8 cellular contexts compared by ENCODE assay signal in genomic region chr5:108681079-108681921, GRCh38.
DNase-seq lines count a peak whose midpoint lies in the region; ATAC-seq and TF ChIP-seq lines count a peak whose summit lies in the region.

No MANE protein-coding gene starts in this region.

- TF ChIP-seq CTCF in left ventricle myocardium inferior (IDR thresholded peaks at IDR 0.05; ENCODE audit: borderline replicate concordance) = peak; percentile 85

- no peaks in the 10 kb centered on the region for H3K4me1 Mint-ChIP-seq in activated naive CD8-positive, alpha-beta T cell treated with anti-CD3 and anti-CD28 coated beads, Interleukin-2, amount 50 U/mL, for 24 hours

- ATAC-seq in GM18858 (IDR thresholded peaks at IDR 0.05; ENCODE audit: unreplicated experiment) (peak; percentile 96), HG02943 (IDR thresholded peaks at IDR 0.05; ENCODE audit: low read depth, unreplicated experiment) (peak; percentile 86)
- peak; percentile 69 for ATAC-seq in activated naive CD8-positive, alpha-beta T cell treated with anti-CD3 and anti-CD28 coated beads, Interleukin-2, amount 50 U/mL, for 24 hours

- no peak overlapping the region for H3K27ac Mint-ChIP-seq in activated naive CD8-positive, alpha-beta T cell treated with anti-CD3 and anti-CD28 coated beads, Interleukin-2, amount 50 U/mL, for 24 hours

- no peaks in the 10 kb centered on the region for H3K27me3 ChIP-seq in left ventricle myocardium inferior (ENCODE audit: low read depth)

- no peaks in the 10 kb centered on the region for H3K36me3 Mint-ChIP-seq in activated naive CD8-positive, alpha-beta T cell treated with anti-CD3 and anti-CD28 coated beads, Interleukin-2, amount 50 U/mL, for 24 hours (ENCODE audit: low read depth)

- H3K27ac ChIP-seq in left ventricle myocardium inferior (replicated peaks) = peak overlapping the region; percentile 49

- H3K4me3 Mint-ChIP-seq in activated naive CD8-positive, alpha-beta T cell treated with anti-CD3 and anti-CD28 coated beads, Interleukin-2, amount 50 U/mL, for 24 hours = no peak overlapping the region

- no peaks in the 10 kb centered on the region for H3K36me3 ChIP-seq in left ventricle myocardium inferior

- peaks cover 5% of the 10 kb centered on the region for H3K4me1 ChIP-seq in left ventricle myocardium inferior

- H3K9me3 ChIP-seq in left ventricle myocardium inferior (replicated peaks) = no peaks in the 10 kb centered on the region

- H3K27me3 Mint-ChIP-seq in activated naive CD8-positive, alpha-beta T cell treated with anti-CD3 and anti-CD28 coated beads, Interleukin-2, amount 50 U/mL, for 24 hours = peaks cover 3% of the 10 kb centered on the region

- no peaks in the 10 kb centered on the region for H3K9me3 Mint-ChIP-seq in activated naive CD8-positive, alpha-beta T cell treated with anti-CD3 and anti-CD28 coated beads, Interleukin-2, amount 50 U/mL, for 24 hours

- DNase-seq in COLO829 (ENCODE audit: low spot score) (peak; percentile 52), NCI-H2227 (lab: John Stamatoyannopoulos, UW; ENCODE audit: unreplicated experiment) (peak; percentile 39), left ventricle myocardium inferior (no peak), putamen (ENCODE audit: low spot score) (peak; percentile 50)
- DNase-seq in activated naive CD8-positive, alpha-beta T cell treated with anti-CD3 and anti-CD28 coated beads, Interleukin-2, amount 50 U/mL, for 24 hours = peak; percentile 11
- DNase-seq in stimulated activated CD4-positive, alpha-beta T cell treated with anti-CD3 and anti-CD28 coated beads, Interleukin-12 subunit alpha, Interleukin-12 subunit beta, amount 100 ng/mL, for 4 hours = no peak

- intact Hi-C loops in left ventricle myocardium inferior (cut with micrococcal nuclease) = no loop called here

- peak overlapping the region; percentile 31 for H3K4me3 ChIP-seq in left ventricle myocardium inferior

Comparison
In these comparisons a context has a peak if more than half of its experiments do, and no peak if none do; other contexts are left out.
1. DNase-seq: peak in COLO829 (single experiment), NCI-H2227 (single experiment), activated naive CD8-positive, alpha-beta T cell treated with anti-CD3 and anti-CD28 coated beads, Interleukin-2, amount 50 U/mL, for 24 hours (single experiment) and putamen (single experiment); none in left ventricle myocardium inferior (single experiment) and stimulated activated CD4-positive, alpha-beta T cell treated with anti-CD3 and anti-CD28 coated beads, Interleukin-12 subunit alpha, Interleukin-12 subunit beta, amount 100 ng/mL, for 4 hours (single experiment).
2. Peak in every context shown above with its lines, with median percentiles within 50 percentile points of each other: ATAC-seq.